In the genomic region with DNA sequence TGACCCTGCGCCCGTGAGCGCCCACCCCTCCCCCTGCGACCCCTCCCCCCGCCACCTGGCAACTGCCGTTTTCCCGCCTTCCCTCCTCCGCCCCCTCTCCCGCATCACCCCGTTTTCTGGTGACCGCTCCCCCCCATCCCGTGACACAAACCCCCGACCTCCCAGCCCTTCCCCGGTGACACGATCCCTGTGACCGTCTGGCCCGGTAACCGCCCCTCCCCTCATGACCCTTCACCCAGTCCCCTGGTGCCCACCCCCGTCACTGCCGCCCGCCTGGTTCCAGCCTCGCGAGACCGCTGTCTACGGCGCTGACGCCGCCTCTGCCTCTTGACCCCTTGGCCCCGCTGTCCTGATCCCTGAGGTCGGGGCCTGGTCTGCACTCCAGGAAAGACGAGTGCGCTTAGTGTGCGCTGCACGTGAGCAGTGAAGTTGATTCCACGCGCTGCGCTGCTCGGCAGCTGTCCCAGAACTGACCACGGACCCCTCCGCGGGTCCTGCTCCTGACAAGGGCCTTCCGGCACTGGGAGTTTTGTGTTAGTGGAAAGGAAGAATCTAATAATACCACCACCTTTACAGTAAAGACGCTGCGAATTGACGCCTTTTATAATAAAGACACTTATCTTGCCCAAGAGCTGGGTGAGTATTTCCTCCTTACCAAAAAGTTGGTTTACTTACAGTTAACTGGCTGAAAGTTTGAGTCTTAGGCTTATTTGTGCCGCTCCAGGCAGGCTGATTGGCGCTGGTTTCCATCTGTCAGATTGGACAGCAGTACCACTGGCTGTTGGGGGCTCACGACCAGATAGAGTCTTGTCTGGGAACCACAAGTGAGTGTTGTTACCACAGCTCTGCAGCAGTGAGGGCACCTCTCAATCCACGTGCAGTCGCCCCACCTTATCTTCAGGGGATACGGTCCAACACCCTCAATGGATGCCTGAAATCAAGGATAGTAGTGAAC, we compare ENCODE assay signal across 8 cellular contexts. TPM values are rescaled to one million over a fixed set of nuclear protein-coding genes. Genes with fewer than 3 reads are reported as not detected.
DNase-seq lines count a peak whose midpoint lies in the region; ATAC-seq and TF ChIP-seq lines count a peak whose summit lies in the region.

No MANE protein-coding gene starts in this region.

- H3K27ac Mint-ChIP-seq in activated CD4-positive, alpha-beta memory T cell treated with anti-CD3 and anti-CD28 coated beads for 36 hours, result peak overlapping the region; percentile 90
- H3K27ac Mint-ChIP-seq in endodermal cell (peak overlapping the region; percentile 95), mesothelial cell of epicardium (peak overlapping the region; percentile 96)
- peak overlapping the region; percentile 99 for H3K27ac Mint-ChIP-seq in stimulated activated effector memory CD8-positive, alpha-beta T cell treated with anti-CD3 and anti-CD28 coated beads, Interleukin-12 subunit alpha, Interleukin-12 subunit beta, amount 100 ng/mL, for 72 hours

- no peaks in the 10 kb centered on the region for H3K27me3 ChIP-seq in endodermal cell (ENCODE audit: control insufficient read depth, insufficient read depth, low read length, poor library complexity, severe bottlenecking)

- peak overlapping the region; percentile 93 for H3K4me3 Mint-ChIP-seq in activated CD4-positive, alpha-beta memory T cell treated with anti-CD3 and anti-CD28 coated beads for 36 hours
- H3K4me3 Mint-ChIP-seq in endodermal cell, result peak overlapping the region; percentile 78
- peak overlapping the region; percentile 96 for H3K4me3 Mint-ChIP-seq in mesothelial cell of epicardium
- H3K4me3 Mint-ChIP-seq in stimulated activated effector memory CD8-positive, alpha-beta T cell treated with anti-CD3 and anti-CD28 coated beads, Interleukin-12 subunit alpha, Interleukin-12 subunit beta, amount 100 ng/mL, for 72 hours, result peak overlapping the region; percentile 95

- CTCF ChIA-PET in activated CD4-positive, alpha-beta memory T cell treated with anti-CD3 and anti-CD28 coated beads for 36 hours (lab: Charles Lee), result no interaction called here

- H3K4me1 ChIP-seq in endodermal cell (ENCODE audit: control insufficient read depth, insufficient read depth, low read length), result peaks cover 4% of the 10 kb centered on the region

- WGBS in endodermal cell (ENCODE audit: insufficient coverage in 1 of 2, insufficient read length in 1 of 2), 2 experiments, result 27% methylated on average over 21 to 41 of the region's 51 CpGs

- POLR2A ChIA-PET in activated CD4-positive, alpha-beta memory T cell treated with anti-CD3 and anti-CD28 coated beads for 36 hours (lab: Charles Lee), result no interaction called here

- DNase-seq in AG09309 (ENCODE audit: low read depth) (no peak), NCI-H2227 (lab: John Stamatoyannopoulos, UW; ENCODE audit: unreplicated experiment) (peak; percentile 62), endodermal cell (peak; percentile 94), mesothelial cell of epicardium (ENCODE audit: low spot score in 2 of 2, unreplicated experiment in 2 of 2) (no peak)
- peak; percentile 78 for DNase-seq in activated CD4-positive, alpha-beta memory T cell treated with anti-CD3 and anti-CD28 coated beads for 36 hours
- DNase-seq in stimulated activated effector memory CD8-positive, alpha-beta T cell treated with anti-CD3 and anti-CD28 coated beads, Interleukin-12 subunit alpha, Interleukin-12 subunit beta, amount 100 ng/mL, for 72 hours (ENCODE audit: low spot score in 2 of 2), result peak; percentile 40 to 78

- TF ChIP-seq POLR2A in GM19193 (IDR thresholded peaks at IDR 0.05; ENCODE audit: extremely low read depth, insufficient read depth, insufficient read length), result peak; percentile 48

- no peaks in the 10 kb centered on the region for H3K9me3 ChIP-seq in endodermal cell (ENCODE audit: control insufficient read depth, low read length)

- TF ChIP-seq CTCF in AG09309 (IDR thresholded peaks at IDR 0.05; ENCODE audit: control insufficient read depth, insufficient read depth, low read depth, low read length, missing control alignments) (no peak), endodermal cell (conservative IDR thresholded peaks at IDR 0.05) (no peak), mesothelial cell of epicardium (IDR thresholded peaks at IDR 0.05; ENCODE audit: unreplicated experiment) (no peak)

- ATAC-seq in stimulated activated effector memory CD8-positive, alpha-beta T cell treated with anti-CD3 and anti-CD28 coated beads, Interleukin-12 subunit alpha, Interleukin-12 subunit beta, amount 100 ng/mL, for 72 hours, result peak; percentile 65
- no peak for ATAC-seq in HG02840 (IDR thresholded peaks at IDR 0.05; ENCODE audit: low FRiP score, unreplicated experiment)

- peak overlapping the region; percentile 92 for H3K4me3 ChIP-seq in AG09309 (ENCODE audit: control insufficient read depth, low read depth, low read length)
- peak overlapping the region; percentile 79 for H3K4me3 ChIP-seq in endodermal cell (ENCODE audit: low read length)

- H3K9me3 Mint-ChIP-seq in activated CD4-positive, alpha-beta memory T cell treated with anti-CD3 and anti-CD28 coated beads for 36 hours, result no peaks in the 10 kb centered on the region
- H3K9me3 Mint-ChIP-seq in endodermal cell, result no peaks in the 10 kb centered on the region
- no peaks in the 10 kb centered on the region for H3K9me3 Mint-ChIP-seq in mesothelial cell of epicardium
- H3K9me3 Mint-ChIP-seq in stimulated activated effector memory CD8-positive, alpha-beta T cell treated with anti-CD3 and anti-CD28 coated beads, Interleukin-12 subunit alpha, Interleukin-12 subunit beta, amount 100 ng/mL, for 72 hours, result no peaks in the 10 kb centered on the region

- H3K27ac ChIP-seq in endodermal cell (ENCODE audit: low read depth, low read length), result peak overlapping the region; percentile 76

- H3K36me3 Mint-ChIP-seq in activated CD4-positive, alpha-beta memory T cell treated with anti-CD3 and anti-CD28 coated beads for 36 hours, result peaks cover 27% of the 10 kb centered on the region
- H3K36me3 Mint-ChIP-seq in endodermal cell (ENCODE audit: low read depth), result peaks cover 28% of the 10 kb centered on the region
- H3K36me3 Mint-ChIP-seq in mesothelial cell of epicardium, result peaks cover 16% of the 10 kb centered on the region
- H3K36me3 Mint-ChIP-seq in stimulated activated effector memory CD8-positive, alpha-beta T cell treated with anti-CD3 and anti-CD28 coated beads, Interleukin-12 subunit alpha, Interleukin-12 subunit beta, amount 100 ng/mL, for 72 hours, result peaks cover 39% of the 10 kb centered on the region

- peaks cover 26% of the 10 kb centered on the region for H3K36me3 ChIP-seq in endodermal cell (ENCODE audit: control insufficient read depth, insufficient read depth, low read length)

- intact Hi-C loops in activated CD4-positive, alpha-beta memory T cell treated with anti-CD3 and anti-CD28 coated beads for 36 hours (cut with micrococcal nuclease), result loop anchor here (1.0 kb wide), 2 partner anchors 59 to 136 kb away; a partner anchor contains a TSS

- peaks cover 35% of the 10 kb centered on the region for H3K4me1 Mint-ChIP-seq in activated CD4-positive, alpha-beta memory T cell treated with anti-CD3 and anti-CD28 coated beads for 36 hours (ENCODE audit: low read depth)
- peaks cover 12% of the 10 kb centered on the region for H3K4me1 Mint-ChIP-seq in endodermal cell
- peaks cover 17% of the 10 kb centered on the region for H3K4me1 Mint-ChIP-seq in mesothelial cell of epicardium
- peaks cover 33% of the 10 kb centered on the region for H3K4me1 Mint-ChIP-seq in stimulated activated effector memory CD8-positive, alpha-beta T cell treated with anti-CD3 and anti-CD28 coated beads, Interleukin-12 subunit alpha, Interleukin-12 subunit beta, amount 100 ng/mL, for 72 hours

- H3K9ac ChIP-seq in endodermal cell (ENCODE audit: extremely low read depth, low read length, poor library complexity, severe bottlenecking), result peak overlapping the region; percentile 85

- no peaks in the 10 kb centered on the region for H3K27me3 Mint-ChIP-seq in activated CD4-positive, alpha-beta memory T cell treated with anti-CD3 and anti-CD28 coated beads for 36 hours
- H3K27me3 Mint-ChIP-seq in endodermal cell (ENCODE audit: insufficient read depth) (no peaks in the 10 kb centered on the region), mesothelial cell of epicardium (ENCODE audit: low read depth) (no peaks in the 10 kb centered on the region)

RNA-seq across cellular contexts. Expression of a gene that starts 59.2 kb away (rescaled TPM):
- total RNA-seq in activated CD4-positive, alpha-beta memory T cell treated with anti-CD3 and anti-CD28 coated beads for 36 hours, result 10 to 100 TPM; 18.3 to 21.3 TPM
- total RNA-seq in endodermal cell, result 10 to 100 TPM; 31.5 to 33.8 TPM
- 16.9 TPM for polyA plus RNA-seq in endodermal cell (2013, experiment 1 of 2)
- 13.9 TPM for polyA plus RNA-seq in endodermal cell (2013, experiment 2 of 2)
- total RNA-seq in mesothelial cell of epicardium, result 31.4 to 34.0 TPM (median 32.5 TPM) in 3 replicates

RNA-seq across cellular contexts. Expression of a gene that starts 59.3 kb away (rescaled TPM):
- total RNA-seq in activated CD4-positive, alpha-beta memory T cell treated with anti-CD3 and anti-CD28 coated beads for 36 hours, result 10 to 100 TPM; 29.8 to 30.5 TPM
- total RNA-seq in endodermal cell (10 to 100 TPM; 22.7 to 32.7 TPM), mesothelial cell of epicardium (24.3 to 27.4 TPM (median 25.1 TPM) in 3 replicates)
- 25.4 TPM for polyA plus RNA-seq in endodermal cell (2013, experiment 1 of 2)
- 23.8 TPM for polyA plus RNA-seq in endodermal cell (2013, experiment 2 of 2)

Comparison
In these comparisons a context has a peak if more than half of its experiments do, and no peak if none do; other contexts are left out.
1. DNase-seq: peak in NCI-H2227 (single experiment), activated CD4-positive, alpha-beta memory T cell treated with anti-CD3 and anti-CD28 coated beads for 36 hours (single experiment), endodermal cell (single experiment) and stimulated activated effector memory CD8-positive, alpha-beta T cell treated with anti-CD3 and anti-CD28 coated beads, Interleukin-12 subunit alpha, Interleukin-12 subunit beta, amount 100 ng/mL, for 72 hours (2 of 2); none in AG09309 (single experiment) and mesothelial cell of epicardium (0 of 2).
2. Peak in every context shown above with its lines, with median percentiles within 50 percentile points of each other: H3K27ac Mint-ChIP-seq and H3K4me3 Mint-ChIP-seq.